Comparison of ENCODE assay signal across 8 cellular contexts in genomic region chr10:22228943-22229755, GRCh38. TPM values are rescaled to one million over a fixed set of nuclear protein-coding genes. Genes with fewer than 3 reads are reported as not detected.
DNase-seq lines count a peak whose midpoint lies in the region; ATAC-seq, FAIRE-seq and TF ChIP-seq lines count a peak whose summit lies in the region.

No MANE protein-coding gene starts in this region.

- H2AFZ ChIP-seq in ACC112 (ENCODE audit: low read length, unreplicated experiment) (peak overlapping the region; percentile 85), keratinocyte (ENCODE audit: control insufficient read depth, low read length) (peak overlapping the region; percentile 96)

- no peaks in the 10 kb centered on the region for H3K9me3 ChIP-seq in keratinocyte (ENCODE audit: control insufficient read depth, low read depth, low read length)

- H3K9ac ChIP-seq in keratinocyte (ENCODE audit: control insufficient read depth, extremely low read depth, insufficient read depth, low read length): peak overlapping the region; percentile 61

- H3K27ac ChIP-seq in ACC112 (ENCODE audit: low read depth, low read length) (peak overlapping the region; percentile 69), keratinocyte (ENCODE audit: control insufficient read depth, insufficient read depth, low read length) (peak overlapping the region; percentile 27)

- H3K36me3 ChIP-seq in ACC112 (ENCODE audit: insufficient read depth, low read length) (no peaks in the 10 kb centered on the region), keratinocyte (ENCODE audit: control insufficient read depth in 2 of 2, extremely low read depth in 1 of 2, insufficient read depth in 2 of 2, low read length in 2 of 2) (no peaks in the 10 kb centered on the region)

- ATAC-seq in GM18870 (IDR thresholded peaks at IDR 0.05; ENCODE audit: unreplicated experiment): peak; percentile 67
- ATAC-seq in HG03108 (IDR thresholded peaks at IDR 0.05; ENCODE audit: unreplicated experiment): peak; percentile 74

- H3K4me1 ChIP-seq in ACC112 (ENCODE audit: control insufficient read depth, insufficient read depth, low read length, unreplicated experiment) (peaks cover 7% of the 10 kb centered on the region), keratinocyte (ENCODE audit: control insufficient read depth, extremely low read depth, insufficient read depth, low read length) (peaks cover 4% of the 10 kb centered on the region)

- TF ChIP-seq CTCF in keratinocyte (optimal IDR thresholded peaks at IDR 0.05 in 1 of 3, IDR thresholded peaks at IDR 0.05 in 1 of 3, conservative IDR thresholded peaks at IDR 0.05 in 1 of 3; ENCODE audit: extremely low read depth in 1 of 3, insufficient read depth in 2 of 3, low read length in 3 of 3): no peak

- H3K4me2 ChIP-seq in keratinocyte (ENCODE audit: control insufficient read depth, extremely low read depth, insufficient read depth, low read depth, low read length): peak overlapping the region; percentile 87

- H3K4me3 ChIP-seq in ACC112 (ENCODE audit: low read depth, low read length) (peak overlapping the region; percentile 81), keratinocyte (ENCODE audit: control insufficient read depth in 2 of 3, extremely low read depth in 1 of 3, insufficient read depth in 2 of 3, low read depth in 1 of 3, low read length in 3 of 3) (peak overlapping the region; percentile 49 to 91 (median 86))

- H3K79me2 ChIP-seq in ACC112 (ENCODE audit: control insufficient read depth, insufficient read depth, low read length, unreplicated experiment) (no peaks in the 10 kb centered on the region), keratinocyte (ENCODE audit: control insufficient read depth, insufficient read depth, low read length) (no peaks in the 10 kb centered on the region)

- dilution Hi-C loops in keratinocyte (cut with MboI; ENCODE audit: extremely low pct_ligation_motif_present, low sequenced_read_pairs): no loop called here

- DNase-seq in NCI-H2227 treated with DMSO at 0.1 percent for 48 hours (lab: John Stamatoyannopoulos, UW) (peak; percentile 85), cerebellar cortex (ENCODE audit: low spot score) (peak; percentile 91), keratinocyte (ENCODE audit: low read depth, low spot score) (peak; percentile 46)
- peak; percentile 77 for DNase-seq in activated CD4-positive, CD25-positive, alpha-beta regulatory T cell treated with anti-CD3 and anti-CD28 coated beads, Interleukin-2, amount 50 U/mL, for 16 hours (ENCODE audit: low read depth, low spot score)
- peak; percentile 86 for DNase-seq in stimulated activated CD4-positive, alpha-beta T cell treated with anti-CD3 and anti-CD28 coated beads, Interleukin-12 subunit alpha, Interleukin-12 subunit beta, amount 100 ng/mL, for 4 hours

- no peaks in the 10 kb centered on the region for H3K9me1 ChIP-seq in keratinocyte (ENCODE audit: control insufficient read depth, extremely low read depth, insufficient read depth, low read length)

- H3K27me3 ChIP-seq in ACC112 (ENCODE audit: insufficient read depth, low read length) (no peaks in the 10 kb centered on the region), keratinocyte (ENCODE audit: control insufficient read depth, extremely low read depth, insufficient read depth, low read length) (no peaks in the 10 kb centered on the region)

- H4K20me1 ChIP-seq in keratinocyte (ENCODE audit: control insufficient read depth, extremely low read depth, insufficient read depth, low read length): no peaks in the 10 kb centered on the region

- FAIRE-seq in keratinocyte (lab: Jason Lieb, UNC): peak; percentile 9

RNA-seq across cellular contexts. Expression of gene EBLN1, which starts 11.3 kb away (rescaled TPM):
- polyA plus RNA-seq in keratinocyte: not detected in 3 replicates
- polyA plus RNA-seq in keratinocyte (2011; ENCODE audit: low read depth): not detected
- not detected in 2 replicates for polyA plus RNA-seq in keratinocyte (2011; cell fraction: cytosol; rRNA removed)
- not detected in 2 replicates for polyA plus RNA-seq in keratinocyte (2011; cell fraction: nucleus; rRNA removed)
- polyA plus RNA-seq in keratinocyte (2012; ENCODE audit: low replicate concordance): not detected in 2 replicates
- not detected in 3 replicates for polyA minus RNA-seq in keratinocyte
- not detected for polyA minus RNA-seq in keratinocyte (2011; cell fraction: cytosol; rRNA and poly(A)+ RNA removed)
- polyA minus RNA-seq in keratinocyte (2011; cell fraction: nucleus; rRNA and poly(A)+ RNA removed): not detected in 2 replicates

Comparison
In these comparisons a context has a peak if more than half of its experiments do, and no peak if none do; other contexts are left out.
1. Peak in every context shown above with its lines: DNase-seq, ATAC-seq, H3K4me3 ChIP-seq and H3K27ac ChIP-seq.